In genomic region chr16:24915019-24915418, GRCh38 we compare ENCODE assay signal across 21 cellular contexts.
"Had no signal": no experiment of that assay in that cellular context is flagged by ENCODE, and none has a peak within 500 bp of the region (broad histone marks: within the 10 kb centered on the region; RNA-seq: fewer than 3 reads in every experiment).

No MANE protein-coding gene starts in this region.

- H3K27ac Mint-ChIP-seq: dendritic cell treated with granulocyte-macrophage colony-stimulating factor and Interleukin-4, amounts not matched to agents 40 ng/mL and 50 ng/mL, for 4 days had no signal

- H3K9me3 ChIP-seq: esophagus muscularis mucosa, gastroesophageal sphincter, mucosa of descending colon, right atrium auricular region, stomach, thoracic aorta, transverse colon had no signal

- H3K79me2 ChIP-seq: hepatocyte had no signal

- DNase-seq: effector memory CD8-positive, alpha-beta T cell; head of caudate nucleus; left colon; mammary epithelial cell; mucosa of descending colon; naive thymus-derived CD8-positive, alpha-beta T cell; small intestine; stimulated activated CD4-positive, alpha-beta T cell treated with anti-CD3 and anti-CD28 coated beads, Interleukin-12 subunit alpha, Interleukin-12 subunit beta, amount 100 ng/mL, for 4 hours; stimulated activated naive CD4-positive, alpha-beta T cell; stomach; substantia nigra; transverse colon had no signal

- H3K27me3 ChIP-seq: esophagus muscularis mucosa, gastroesophageal sphincter, hepatocyte, right atrium auricular region, stomach, transverse colon had no signal

- H3K27ac ChIP-seq: epithelial cell of prostate, esophagus muscularis mucosa, gastroesophageal sphincter, hepatocyte, right atrium auricular region, stomach, thoracic aorta, transverse colon had no signal

- H2AFZ ChIP-seq: hepatocyte had no signal

- H3K27me3 Mint-ChIP-seq: dendritic cell treated with granulocyte-macrophage colony-stimulating factor and Interleukin-4, amounts not matched to agents 40 ng/mL and 50 ng/mL, for 4 days; effector memory CD8-positive, alpha-beta T cell; naive thymus-derived CD8-positive, alpha-beta T cell had no signal

- FAIRE-seq: colon, small intestine had no signal

- H3K4me3 Mint-ChIP-seq: dendritic cell treated with granulocyte-macrophage colony-stimulating factor and Interleukin-4, amounts not matched to agents 40 ng/mL and 50 ng/mL, for 4 days; effector memory CD8-positive, alpha-beta T cell; neural crest cell had no signal

- H3K4me3 ChIP-seq: esophagus muscularis mucosa, gastroesophageal sphincter, hepatocyte, mucosa of descending colon, right atrium auricular region, stomach, thoracic aorta, transverse colon had no signal

- ATAC-seq: effector memory CD8-positive, alpha-beta T cell; gastroesophageal sphincter; left colon; mucosa of descending colon; naive thymus-derived CD8-positive, alpha-beta T cell had no signal

- H3K4me2 ChIP-seq: hepatocyte had no signal

- H3K9me3 Mint-ChIP-seq: dendritic cell treated with granulocyte-macrophage colony-stimulating factor and Interleukin-4, amounts not matched to agents 40 ng/mL and 50 ng/mL, for 4 days; effector memory CD8-positive, alpha-beta T cell; neural crest cell had no signal

- H3K4me1 ChIP-seq: esophagus muscularis mucosa, gastroesophageal sphincter, right atrium auricular region, stomach, transverse colon had no signal

- H3K4me1 Mint-ChIP-seq: neural crest cell had no signal
